Comparison of ENCODE assay signal across 1 cellular context in the genomic region with DNA sequence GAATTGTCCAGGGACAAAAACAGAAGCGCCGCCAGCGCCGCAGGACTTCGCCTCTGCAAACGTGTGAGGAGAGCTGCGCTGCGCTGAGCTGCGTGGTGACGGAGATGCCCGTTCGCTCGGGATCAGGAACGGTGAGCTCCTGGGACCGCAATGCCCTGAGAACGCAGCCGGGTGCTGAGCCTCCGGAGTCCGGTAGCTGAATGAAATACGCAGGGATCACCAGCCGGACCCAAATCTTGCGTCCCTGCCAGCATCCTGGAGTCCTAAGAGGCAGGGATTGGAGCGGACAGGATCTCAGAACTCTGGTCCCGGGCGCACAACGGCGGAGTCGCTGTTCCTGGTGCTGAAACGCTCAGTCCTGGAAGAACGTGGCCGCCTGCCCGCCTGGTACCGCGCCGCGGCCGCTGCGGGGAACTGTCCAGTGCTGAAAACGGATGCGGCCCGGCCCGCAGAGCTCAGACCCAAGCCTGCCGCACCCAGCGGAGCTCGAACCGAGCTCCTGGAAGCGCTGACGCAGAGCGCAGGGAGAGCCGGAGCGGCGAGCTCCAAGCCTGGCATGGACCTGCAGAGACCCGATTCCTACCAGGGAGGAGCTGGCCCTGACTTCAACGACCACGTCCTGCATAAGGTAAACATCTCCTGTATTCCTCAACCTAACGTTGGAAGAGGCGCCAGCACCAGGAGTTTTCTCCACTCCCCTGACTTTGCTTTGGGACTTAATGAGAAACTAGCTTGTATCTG.
TF ChIP-seq lines count a peak whose summit lies in the region.

No MANE protein-coding gene starts in this region.

TF ChIP-seq in K562, 482 proteins besides CTCF, POLR2A, EP300 and RAD21 (continued from another document and continues in another):
- TF ChIP-seq, protein P1, sequence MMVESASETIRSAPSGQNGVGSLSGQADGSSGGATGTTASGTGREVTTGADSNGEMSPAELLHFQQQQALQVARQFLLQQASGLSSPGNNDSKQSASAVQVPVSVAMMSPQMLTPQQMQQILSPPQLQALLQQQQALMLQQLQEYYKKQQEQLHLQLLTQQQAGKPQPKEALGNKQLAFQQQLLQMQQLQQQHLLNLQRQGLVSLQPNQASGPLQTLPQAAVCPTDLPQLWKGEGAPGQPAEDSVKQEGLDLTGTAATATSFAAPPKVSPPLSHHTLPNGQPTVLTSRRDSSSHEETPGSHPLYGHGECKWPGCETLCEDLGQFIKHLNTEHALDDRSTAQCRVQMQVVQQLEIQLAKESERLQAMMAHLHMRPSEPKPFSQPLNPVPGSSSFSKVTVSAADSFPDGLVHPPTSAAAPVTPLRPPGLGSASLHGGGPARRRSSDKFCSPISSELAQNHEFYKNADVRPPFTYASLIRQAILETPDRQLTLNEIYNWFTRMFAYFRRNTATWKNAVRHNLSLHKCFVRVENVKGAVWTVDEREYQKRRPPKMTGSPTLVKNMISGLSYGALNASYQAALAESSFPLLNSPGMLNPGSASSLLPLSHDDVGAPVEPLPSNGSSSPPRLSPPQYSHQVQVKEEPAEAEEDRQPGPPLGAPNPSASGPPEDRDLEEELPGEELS (CRISPR knock-in tag; IDR thresholded peaks at IDR 0.05; ENCODE audit: borderline replicate concordance), result peak; percentile 87; the same call in 1 of the 2 replicates
- TF ChIP-seq, protein P2, sequence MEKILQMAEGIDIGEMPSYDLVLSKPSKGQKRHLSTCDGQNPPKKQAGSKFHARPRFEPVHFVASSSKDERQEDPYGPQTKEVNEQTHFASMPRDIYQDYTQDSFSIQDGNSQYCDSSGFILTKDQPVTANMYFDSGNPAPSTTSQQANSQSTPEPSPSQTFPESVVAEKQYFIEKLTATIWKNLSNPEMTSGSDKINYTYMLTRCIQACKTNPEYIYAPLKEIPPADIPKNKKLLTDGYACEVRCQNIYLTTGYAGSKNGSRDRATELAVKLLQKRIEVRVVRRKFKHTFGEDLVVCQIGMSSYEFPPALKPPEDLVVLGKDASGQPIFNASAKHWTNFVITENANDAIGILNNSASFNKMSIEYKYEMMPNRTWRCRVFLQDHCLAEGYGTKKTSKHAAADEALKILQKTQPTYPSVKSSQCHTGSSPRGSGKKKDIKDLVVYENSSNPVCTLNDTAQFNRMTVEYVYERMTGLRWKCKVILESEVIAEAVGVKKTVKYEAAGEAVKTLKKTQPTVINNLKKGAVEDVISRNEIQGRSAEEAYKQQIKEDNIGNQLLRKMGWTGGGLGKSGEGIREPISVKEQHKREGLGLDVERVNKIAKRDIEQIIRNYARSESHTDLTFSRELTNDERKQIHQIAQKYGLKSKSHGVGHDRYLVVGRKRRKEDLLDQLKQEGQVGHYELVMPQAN (IDR thresholded peaks at IDR 0.05; ENCODE audit: borderline replicate concordance), result peak; percentile 86
- TF ChIP-seq FOXM1 (IDR thresholded peaks at IDR 0.05; ENCODE audit: low read depth) (no peak), FOXM1 (CRISPR knock-in tag; IDR thresholded peaks at IDR 0.05; ENCODE audit: low read depth) (peak; percentile 93; the same call in 1 of the 2 replicates), SP1 (CRISPR knock-in tag; IDR thresholded peaks at IDR 0.05) (no peak), FOXA3 (CRISPR knock-in tag; conservative IDR thresholded peaks at IDR 0.05 in 1 of 2, IDR thresholded peaks at IDR 0.05 in 1 of 2) (peak in 1 of 2 experiments; percentile 75; a peak in 2 of 4 replicates), SIRT6 (IDR thresholded peaks at IDR 0.05; ENCODE audit: low read depth, low read length) (no peak), FOXP1 (CRISPR knock-in tag; IDR thresholded peaks at IDR 0.05) (peak; percentile 92), TGIF2 (CRISPR knock-in tag; IDR thresholded peaks at IDR 0.05) (peak; percentile 97), FIP1L1 (IDR thresholded peaks at IDR 0.05; ENCODE audit: low read depth, low read length, poor library complexity, severe bottlenecking) (no peak), NCOA1 (IDR thresholded peaks at IDR 0.05; ENCODE audit: low read depth) (peak; percentile 95), NCOR1 (IDR thresholded peaks at IDR 0.05) (no peak), ETV6 (IDR thresholded peaks at IDR 0.05; ENCODE audit: borderline replicate concordance in 1 of 2, low read depth in 2 of 2, low read length in 1 of 2) (no peak), ETV6 (CRISPR knock-in tag; IDR thresholded peaks at IDR 0.05; ENCODE audit: borderline replicate concordance) (peak; percentile 93; the same call in 1 of the 2 replicates), RB1 (IDR thresholded peaks at IDR 0.05; ENCODE audit: low read depth) (peak; percentile 61; the same call in 1 of the 2 replicates), ADNP (tag; IDR thresholded peaks at IDR 0.05) (no peak), ZNF77 (CRISPR knock-in tag; IDR thresholded peaks at IDR 0.05) (no peak), CBX3 (IDR thresholded peaks at IDR 0.05; ENCODE audit: borderline replicate concordance in 1 of 2, low read length in 2 of 2) (peak in 1 of 2 experiments; percentile 95; a peak in 2 of 3 replicates), ZBTB7A (IDR thresholded peaks at IDR 0.05; ENCODE audit: borderline replicate concordance, control insufficient read depth, low read depth, low read length) (no peak), TRIM24 (IDR thresholded peaks at IDR 0.05) (peak in 1 of 2 experiments; percentile 27; a peak in 1 of 4 replicates), EHMT2 (IDR thresholded peaks at IDR 0.05) (peak; percentile 100)
- TF ChIP-seq, protein P3, sequence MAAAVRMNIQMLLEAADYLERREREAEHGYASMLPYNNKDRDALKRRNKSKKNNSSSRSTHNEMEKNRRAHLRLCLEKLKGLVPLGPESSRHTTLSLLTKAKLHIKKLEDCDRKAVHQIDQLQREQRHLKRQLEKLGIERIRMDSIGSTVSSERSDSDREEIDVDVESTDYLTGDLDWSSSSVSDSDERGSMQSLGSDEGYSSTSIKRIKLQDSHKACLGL (CRISPR knock-in tag; IDR thresholded peaks at IDR 0.05; ENCODE audit: borderline replicate concordance, poor library complexity, severe bottlenecking), result peak; percentile 69
- TF ChIP-seq, protein P4, sequence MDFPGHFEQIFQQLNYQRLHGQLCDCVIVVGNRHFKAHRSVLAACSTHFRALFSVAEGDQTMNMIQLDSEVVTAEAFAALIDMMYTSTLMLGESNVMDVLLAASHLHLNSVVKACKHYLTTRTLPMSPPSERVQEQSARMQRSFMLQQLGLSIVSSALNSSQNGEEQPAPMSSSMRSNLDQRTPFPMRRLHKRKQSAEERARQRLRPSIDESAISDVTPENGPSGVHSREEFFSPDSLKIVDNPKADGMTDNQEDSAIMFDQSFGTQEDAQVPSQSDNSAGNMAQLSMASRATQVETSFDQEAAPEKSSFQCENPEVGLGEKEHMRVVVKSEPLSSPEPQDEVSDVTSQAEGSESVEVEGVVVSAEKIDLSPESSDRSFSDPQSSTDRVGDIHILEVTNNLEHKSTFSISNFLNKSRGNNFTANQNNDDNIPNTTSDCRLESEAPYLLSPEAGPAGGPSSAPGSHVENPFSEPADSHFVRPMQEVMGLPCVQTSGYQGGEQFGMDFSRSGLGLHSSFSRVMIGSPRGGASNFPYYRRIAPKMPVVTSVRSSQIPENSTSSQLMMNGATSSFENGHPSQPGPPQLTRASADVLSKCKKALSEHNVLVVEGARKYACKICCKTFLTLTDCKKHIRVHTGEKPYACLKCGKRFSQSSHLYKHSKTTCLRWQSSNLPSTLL (IDR thresholded peaks at IDR 0.05), result no peak
- TF ChIP-seq, protein P5, sequence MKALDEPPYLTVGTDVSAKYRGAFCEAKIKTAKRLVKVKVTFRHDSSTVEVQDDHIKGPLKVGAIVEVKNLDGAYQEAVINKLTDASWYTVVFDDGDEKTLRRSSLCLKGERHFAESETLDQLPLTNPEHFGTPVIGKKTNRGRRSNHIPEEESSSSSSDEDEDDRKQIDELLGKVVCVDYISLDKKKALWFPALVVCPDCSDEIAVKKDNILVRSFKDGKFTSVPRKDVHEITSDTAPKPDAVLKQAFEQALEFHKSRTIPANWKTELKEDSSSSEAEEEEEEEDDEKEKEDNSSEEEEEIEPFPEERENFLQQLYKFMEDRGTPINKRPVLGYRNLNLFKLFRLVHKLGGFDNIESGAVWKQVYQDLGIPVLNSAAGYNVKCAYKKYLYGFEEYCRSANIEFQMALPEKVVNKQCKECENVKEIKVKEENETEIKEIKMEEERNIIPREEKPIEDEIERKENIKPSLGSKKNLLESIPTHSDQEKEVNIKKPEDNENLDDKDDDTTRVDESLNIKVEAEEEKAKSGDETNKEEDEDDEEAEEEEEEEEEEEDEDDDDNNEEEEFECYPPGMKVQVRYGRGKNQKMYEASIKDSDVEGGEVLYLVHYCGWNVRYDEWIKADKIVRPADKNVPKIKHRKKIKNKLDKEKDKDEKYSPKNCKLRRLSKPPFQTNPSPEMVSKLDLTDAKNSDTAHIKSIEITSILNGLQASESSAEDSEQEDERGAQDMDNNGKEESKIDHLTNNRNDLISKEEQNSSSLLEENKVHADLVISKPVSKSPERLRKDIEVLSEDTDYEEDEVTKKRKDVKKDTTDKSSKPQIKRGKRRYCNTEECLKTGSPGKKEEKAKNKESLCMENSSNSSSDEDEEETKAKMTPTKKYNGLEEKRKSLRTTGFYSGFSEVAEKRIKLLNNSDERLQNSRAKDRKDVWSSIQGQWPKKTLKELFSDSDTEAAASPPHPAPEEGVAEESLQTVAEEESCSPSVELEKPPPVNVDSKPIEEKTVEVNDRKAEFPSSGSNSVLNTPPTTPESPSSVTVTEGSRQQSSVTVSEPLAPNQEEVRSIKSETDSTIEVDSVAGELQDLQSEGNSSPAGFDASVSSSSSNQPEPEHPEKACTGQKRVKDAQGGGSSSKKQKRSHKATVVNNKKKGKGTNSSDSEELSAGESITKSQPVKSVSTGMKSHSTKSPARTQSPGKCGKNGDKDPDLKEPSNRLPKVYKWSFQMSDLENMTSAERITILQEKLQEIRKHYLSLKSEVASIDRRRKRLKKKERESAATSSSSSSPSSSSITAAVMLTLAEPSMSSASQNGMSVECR (CRISPR knock-in tag; IDR thresholded peaks at IDR 0.05), result peak; percentile 99
- TF ChIP-seq, protein P6, sequence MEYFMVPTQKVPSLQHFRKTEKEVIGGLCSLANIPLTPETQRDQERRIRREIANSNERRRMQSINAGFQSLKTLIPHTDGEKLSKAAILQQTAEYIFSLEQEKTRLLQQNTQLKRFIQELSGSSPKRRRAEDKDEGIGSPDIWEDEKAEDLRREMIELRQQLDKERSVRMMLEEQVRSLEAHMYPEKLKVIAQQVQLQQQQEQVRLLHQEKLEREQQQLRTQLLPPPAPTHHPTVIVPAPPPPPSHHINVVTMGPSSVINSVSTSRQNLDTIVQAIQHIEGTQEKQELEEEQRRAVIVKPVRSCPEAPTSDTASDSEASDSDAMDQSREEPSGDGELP (CRISPR knock-in tag; IDR thresholded peaks at IDR 0.05; ENCODE audit: borderline replicate concordance), result peak; percentile 92
- TF ChIP-seq, protein P7, sequence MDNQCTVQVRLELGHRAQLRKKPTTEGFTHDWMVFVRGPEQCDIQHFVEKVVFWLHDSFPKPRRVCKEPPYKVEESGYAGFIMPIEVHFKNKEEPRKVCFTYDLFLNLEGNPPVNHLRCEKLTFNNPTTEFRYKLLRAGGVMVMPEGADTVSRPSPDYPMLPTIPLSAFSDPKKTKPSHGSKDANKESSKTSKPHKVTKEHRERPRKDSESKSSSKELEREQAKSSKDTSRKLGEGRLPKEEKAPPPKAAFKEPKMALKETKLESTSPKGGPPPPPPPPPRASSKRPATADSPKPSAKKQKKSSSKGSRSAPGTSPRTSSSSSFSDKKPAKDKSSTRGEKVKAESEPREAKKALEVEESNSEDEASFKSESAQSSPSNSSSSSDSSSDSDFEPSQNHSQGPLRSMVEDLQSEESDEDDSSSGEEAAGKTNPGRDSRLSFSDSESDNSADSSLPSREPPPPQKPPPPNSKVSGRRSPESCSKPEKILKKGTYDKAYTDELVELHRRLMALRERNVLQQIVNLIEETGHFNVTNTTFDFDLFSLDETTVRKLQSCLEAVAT (IDR thresholded peaks at IDR 0.05), result no peak
- TF ChIP-seq, protein P8, sequence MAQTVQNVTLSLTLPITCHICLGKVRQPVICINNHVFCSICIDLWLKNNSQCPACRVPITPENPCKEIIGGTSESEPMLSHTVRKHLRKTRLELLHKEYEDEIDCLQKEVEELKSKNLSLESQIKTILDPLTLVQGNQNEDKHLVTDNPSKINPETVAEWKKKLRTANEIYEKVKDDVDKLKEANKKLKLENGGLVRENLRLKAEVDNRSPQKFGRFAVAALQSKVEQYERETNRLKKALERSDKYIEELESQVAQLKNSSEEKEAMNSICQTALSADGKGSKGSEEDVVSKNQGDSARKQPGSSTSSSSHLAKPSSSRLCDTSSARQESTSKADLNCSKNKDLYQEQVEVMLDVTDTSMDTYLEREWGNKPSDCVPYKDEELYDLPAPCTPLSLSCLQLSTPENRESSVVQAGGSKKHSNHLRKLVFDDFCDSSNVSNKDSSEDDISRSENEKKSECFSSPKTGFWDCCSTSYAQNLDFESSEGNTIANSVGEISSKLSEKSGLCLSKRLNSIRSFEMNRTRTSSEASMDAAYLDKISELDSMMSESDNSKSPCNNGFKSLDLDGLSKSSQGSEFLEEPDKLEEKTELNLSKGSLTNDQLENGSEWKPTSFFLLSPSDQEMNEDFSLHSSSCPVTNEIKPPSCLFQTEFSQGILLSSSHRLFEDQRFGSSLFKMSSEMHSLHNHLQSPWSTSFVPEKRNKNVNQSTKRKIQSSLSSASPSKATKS (CRISPR knock-in tag; IDR thresholded peaks at IDR 0.05), result no peak
- TF ChIP-seq, protein P9, sequence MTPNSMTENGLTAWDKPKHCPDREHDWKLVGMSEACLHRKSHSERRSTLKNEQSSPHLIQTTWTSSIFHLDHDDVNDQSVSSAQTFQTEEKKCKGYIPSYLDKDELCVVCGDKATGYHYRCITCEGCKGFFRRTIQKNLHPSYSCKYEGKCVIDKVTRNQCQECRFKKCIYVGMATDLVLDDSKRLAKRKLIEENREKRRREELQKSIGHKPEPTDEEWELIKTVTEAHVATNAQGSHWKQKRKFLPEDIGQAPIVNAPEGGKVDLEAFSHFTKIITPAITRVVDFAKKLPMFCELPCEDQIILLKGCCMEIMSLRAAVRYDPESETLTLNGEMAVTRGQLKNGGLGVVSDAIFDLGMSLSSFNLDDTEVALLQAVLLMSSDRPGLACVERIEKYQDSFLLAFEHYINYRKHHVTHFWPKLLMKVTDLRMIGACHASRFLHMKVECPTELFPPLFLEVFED (CRISPR knock-in tag; conservative IDR thresholded peaks at IDR 0.05), result no peak
- TF ChIP-seq, protein P10, sequence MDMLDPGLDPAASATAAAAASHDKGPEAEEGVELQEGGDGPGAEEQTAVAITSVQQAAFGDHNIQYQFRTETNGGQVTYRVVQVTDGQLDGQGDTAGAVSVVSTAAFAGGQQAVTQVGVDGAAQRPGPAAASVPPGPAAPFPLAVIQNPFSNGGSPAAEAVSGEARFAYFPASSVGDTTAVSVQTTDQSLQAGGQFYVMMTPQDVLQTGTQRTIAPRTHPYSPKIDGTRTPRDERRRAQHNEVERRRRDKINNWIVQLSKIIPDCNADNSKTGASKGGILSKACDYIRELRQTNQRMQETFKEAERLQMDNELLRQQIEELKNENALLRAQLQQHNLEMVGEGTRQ (CRISPR knock-in tag; IDR thresholded peaks at IDR 0.05), result peak; percentile 51
- TF ChIP-seq, protein P11, sequence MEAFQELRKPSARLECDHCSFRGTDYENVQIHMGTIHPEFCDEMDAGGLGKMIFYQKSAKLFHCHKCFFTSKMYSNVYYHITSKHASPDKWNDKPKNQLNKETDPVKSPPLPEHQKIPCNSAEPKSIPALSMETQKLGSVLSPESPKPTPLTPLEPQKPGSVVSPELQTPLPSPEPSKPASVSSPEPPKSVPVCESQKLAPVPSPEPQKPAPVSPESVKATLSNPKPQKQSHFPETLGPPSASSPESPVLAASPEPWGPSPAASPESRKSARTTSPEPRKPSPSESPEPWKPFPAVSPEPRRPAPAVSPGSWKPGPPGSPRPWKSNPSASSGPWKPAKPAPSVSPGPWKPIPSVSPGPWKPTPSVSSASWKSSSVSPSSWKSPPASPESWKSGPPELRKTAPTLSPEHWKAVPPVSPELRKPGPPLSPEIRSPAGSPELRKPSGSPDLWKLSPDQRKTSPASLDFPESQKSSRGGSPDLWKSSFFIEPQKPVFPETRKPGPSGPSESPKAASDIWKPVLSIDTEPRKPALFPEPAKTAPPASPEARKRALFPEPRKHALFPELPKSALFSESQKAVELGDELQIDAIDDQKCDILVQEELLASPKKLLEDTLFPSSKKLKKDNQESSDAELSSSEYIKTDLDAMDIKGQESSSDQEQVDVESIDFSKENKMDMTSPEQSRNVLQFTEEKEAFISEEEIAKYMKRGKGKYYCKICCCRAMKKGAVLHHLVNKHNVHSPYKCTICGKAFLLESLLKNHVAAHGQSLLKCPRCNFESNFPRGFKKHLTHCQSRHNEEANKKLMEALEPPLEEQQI (IDR thresholded peaks at IDR 0.05), result peak; percentile 65; the same call in 1 of the 2 replicates
